Comparison of ENCODE assay signal across 28 cellular contexts in genomic region chr14:45204241-45204640, GRCh38.
"Had no signal": no experiment of that assay in that cellular context is flagged by ENCODE, and none has a peak within 500 bp of the region (broad histone marks: within the 10 kb centered on the region; RNA-seq: fewer than 3 reads in every experiment).

No MANE protein-coding gene starts in this region.

- H3K4me1 ChIP-seq: ascending aorta, SJCRH30 had no signal

- H3K4me3 ChIP-seq: ascending aorta, PC-9, SJCRH30, SK-N-MC had no signal

- H3K27me3 Mint-ChIP-seq: activated CD4-positive, alpha-beta memory T cell treated with anti-CD3 and anti-CD28 coated beads for 36 hours; activated CD4-positive, alpha-beta T cell treated with anti-CD3 and anti-CD28 coated beads for 36 hours; activated CD4-positive, alpha-beta T cell treated with anti-CD3 and anti-CD28 coated beads, Interleukin-2, amount 10 ng/mL, durations not matched to agents 7 days and 5 days; activated naive CD4-positive, alpha-beta T cell treated with anti-CD3 and anti-CD28 coated beads, Interleukin-2, amount 10 ng/mL, durations not matched to agents 7 days and 5 days; activated naive CD8-positive, alpha-beta T cell treated with anti-CD3 and anti-CD28 coated beads, Interleukin-2, amount 10 ng/mL, durations not matched to agents 7 days and 5 days had no signal

- ATAC-seq: activated CD4-positive, alpha-beta T cell treated with anti-CD3 and anti-CD28 coated beads for 36 hours; activated CD4-positive, CD25-positive, alpha-beta regulatory T cell treated with anti-CD3 and anti-CD28 coated beads, Interleukin-2, amount 50 U/mL, for 24 hours; activated T-cell treated with anti-CD3 and anti-CD28 coated beads, Interleukin-2, amount 50 U/mL, for 4 hours; WTC11 had no signal

- H3K27me3 ChIP-seq: ascending aorta, SJCRH30 had no signal

- H3K4me1 Mint-ChIP-seq: activated naive CD4-positive, alpha-beta T cell treated with anti-CD3 and anti-CD28 coated beads, Interleukin-2, amount 10 ng/mL, durations not matched to agents 7 days and 5 days; WTC11 had no signal

- H3K9me3 ChIP-seq: ascending aorta, SJCRH30 had no signal

- H3K27ac Mint-ChIP-seq: activated CD4-positive, alpha-beta memory T cell treated with anti-CD3 and anti-CD28 coated beads for 36 hours; activated CD4-positive, alpha-beta T cell treated with anti-CD3 and anti-CD28 coated beads for 36 hours; activated CD4-positive, alpha-beta T cell treated with anti-CD3 and anti-CD28 coated beads, Interleukin-2, amount 10 ng/mL, durations not matched to agents 7 days and 5 days; activated naive CD4-positive, alpha-beta T cell treated with anti-CD3 and anti-CD28 coated beads, Interleukin-2, amount 10 ng/mL, durations not matched to agents 7 days and 5 days; activated naive CD8-positive, alpha-beta T cell treated with anti-CD3 and anti-CD28 coated beads, Interleukin-2, amount 10 ng/mL, durations not matched to agents 7 days and 5 days; activated T-helper 1 cell treated with anti-CD3 and anti-CD28 coated beads, Interleukin-12 subunit alpha, Interleukin-12 subunit beta, Interleukin-2, Interleukin-4 antibody, amounts not matched to agents 30 ng/mL and 10 ng/mL and 1 ng/mL, durations not matched to agents 14 hours and 24 hours and 36 hours; WTC11 had no signal

- H3K27ac ChIP-seq: ascending aorta, PC-9, SJCRH30, SK-N-MC had no signal

- H3K9me3 Mint-ChIP-seq: activated CD4-positive, alpha-beta memory T cell treated with anti-CD3 and anti-CD28 coated beads for 36 hours; activated CD4-positive, alpha-beta T cell treated with anti-CD3 and anti-CD28 coated beads, Interleukin-2, amount 10 ng/mL, durations not matched to agents 7 days and 5 days; activated naive CD4-positive, alpha-beta T cell treated with anti-CD3 and anti-CD28 coated beads, Interleukin-2, amount 10 ng/mL, durations not matched to agents 7 days and 5 days; activated naive CD8-positive, alpha-beta T cell treated with anti-CD3 and anti-CD28 coated beads, Interleukin-2, amount 10 ng/mL, durations not matched to agents 7 days and 5 days; activated T-cell treated with anti-CD3 and anti-CD28 coated beads, Interleukin-2, amount 50 U/mL, for 4 hours; activated T-helper 1 cell treated with anti-CD3 and anti-CD28 coated beads, Interleukin-12 subunit alpha, Interleukin-12 subunit beta, Interleukin-2, Interleukin-4 antibody, amounts not matched to agents 30 ng/mL and 10 ng/mL and 1 ng/mL, durations not matched to agents 14 hours and 24 hours and 36 hours; WTC11 had no signal

- H3K4me3 Mint-ChIP-seq: activated CD4-positive, alpha-beta memory T cell treated with anti-CD3 and anti-CD28 coated beads for 36 hours; activated CD4-positive, alpha-beta T cell treated with anti-CD3 and anti-CD28 coated beads for 36 hours; activated CD4-positive, alpha-beta T cell treated with anti-CD3 and anti-CD28 coated beads, Interleukin-2, amount 10 ng/mL, durations not matched to agents 7 days and 5 days; activated naive CD4-positive, alpha-beta T cell treated with anti-CD3 and anti-CD28 coated beads, Interleukin-2, amount 10 ng/mL, durations not matched to agents 7 days and 5 days; activated naive CD8-positive, alpha-beta T cell treated with anti-CD3 and anti-CD28 coated beads, Interleukin-2, amount 10 ng/mL, durations not matched to agents 7 days and 5 days; activated T-cell treated with anti-CD3 and anti-CD28 coated beads, Interleukin-2, amount 50 U/mL, for 4 hours; activated T-helper 1 cell treated with anti-CD3 and anti-CD28 coated beads, Interleukin-12 subunit alpha, Interleukin-12 subunit beta, Interleukin-2, Interleukin-4 antibody, amounts not matched to agents 30 ng/mL and 10 ng/mL and 1 ng/mL, durations not matched to agents 14 hours and 24 hours and 36 hours; WTC11 had no signal

- DNase-seq: activated CD4-positive, alpha-beta memory T cell treated with anti-CD3 and anti-CD28 coated beads for 36 hours; activated CD4-positive, alpha-beta T cell treated with anti-CD3 and anti-CD28 coated beads for 36 hours; activated CD4-positive, alpha-beta T cell treated with anti-CD3 and anti-CD28 coated beads, Interleukin-2, amount 10 ng/mL, durations not matched to agents 7 days and 5 days; activated CD8-positive, alpha-beta memory T cell treated with anti-CD3 and anti-CD28 coated beads, Interleukin-2, amount 50 U/mL, for 4 hours; activated naive CD4-positive, alpha-beta T cell treated with anti-CD3 and anti-CD28 coated beads, Interleukin-2, amount 10 ng/mL, durations not matched to agents 7 days and 5 days; activated naive CD8-positive, alpha-beta T cell treated with anti-CD3 and anti-CD28 coated beads, Interleukin-2, amount 10 ng/mL, durations not matched to agents 7 days and 5 days; activated T-cell treated with anti-CD3 and anti-CD28 coated beads for 4 hours; activated T-cell treated with anti-CD3 and anti-CD28 coated beads, Interleukin-2, amount 50 U/mL, for 4 hours; amygdala; KG1; NCI-H1105; NCI-H1417 treated with DMSO at 0.1 percent for 48 hours; NCI-H187 treated with DMSO at 0.1 percent for 48 hours; NCI-H2081; NCI-H2171 treated with DMSO at 0.1 percent for 48 hours; NCI-H226; NCI-H446 treated with DMSO at 0.1 percent for 48 hours; NCI-H69; NK-92 treated with Interleukin-12 subunit alpha and Interleukin-12 subunit beta, amount 100 ng/mL, for 24 hours; PC-9; Right ventricle myocardium superior; SJCRH30; T1000 had no signal
